ENCODE assay signal across 19 cellular contexts in genomic region chr3:98985406-98985805, GRCh38.
DNase-seq lines count a peak whose midpoint lies in the region; ATAC-seq and TF ChIP-seq lines count a peak whose summit lies in the region.
"Had no signal": no experiment of that assay in that cellular context is flagged by ENCODE, and none has a peak within 500 bp of the region (broad histone marks: within the 10 kb centered on the region; RNA-seq: fewer than 3 reads in every experiment).

No MANE protein-coding gene starts in this region.

- BruUV-seq in Caco-2 (replicated peaks; lab: Mats Ljungman, UMichigan): no TSS peak

- H3K9me3 ChIP-seq in upper lobe of right lung (no peaks in the 10 kb centered on the region), Caco-2 (no peaks in the 10 kb centered on the region)
- H3K9me3 ChIP-seq: neutrophil had no signal

- peaks cover 6% of the 10 kb centered on the region for H3K4me1 ChIP-seq in upper lobe of right lung
- peaks cover 14% of the 10 kb centered on the region for H3K4me1 ChIP-seq in Caco-2

- peak overlapping the region; percentile 33 for H3K27ac ChIP-seq in upper lobe of right lung
- H3K27ac ChIP-seq: neutrophil, skin epidermis had no signal

- no peaks in the 10 kb centered on the region for H3K9me3 Mint-ChIP-seq in Caco-2 (ENCODE audit: unreplicated experiment)
- H3K9me3 Mint-ChIP-seq: activated naive CD4-positive, alpha-beta T cell treated with anti-CD3 and anti-CD28 coated beads, Interleukin-2, amount 50 U/mL, for 24 hours; GM23338; WTC11 had no signal

- no peaks in the 10 kb centered on the region for H3K27me3 Mint-ChIP-seq in Caco-2 (ENCODE audit: insufficient read depth, unreplicated experiment)

- H3K4me1 Mint-ChIP-seq in Caco-2 (ENCODE audit: low read depth, unreplicated experiment): peaks cover 7% of the 10 kb centered on the region
- H3K4me1 Mint-ChIP-seq: activated naive CD4-positive, alpha-beta T cell treated with anti-CD3 and anti-CD28 coated beads, Interleukin-2, amount 50 U/mL, for 24 hours; CD8-positive, alpha-beta memory T cell had no signal

- no peaks in the 10 kb centered on the region for H3K36me3 ChIP-seq in kidney epithelial cell (ENCODE audit: control insufficient read depth, insufficient read depth, low read length)
- no peaks in the 10 kb centered on the region for H3K36me3 ChIP-seq in upper lobe of right lung
- no peaks in the 10 kb centered on the region for H3K36me3 ChIP-seq in Caco-2 (ENCODE audit: control insufficient read depth, insufficient read depth, low read length)
- H3K36me3 ChIP-seq: neutrophil had no signal

- CTCF ChIA-PET in Caco-2 (lab: Charles Lee): no interaction called here

- H3K36me3 Mint-ChIP-seq in Caco-2 (ENCODE audit: insufficient read depth, unreplicated experiment): no peaks in the 10 kb centered on the region
- H3K36me3 Mint-ChIP-seq: activated naive CD4-positive, alpha-beta T cell treated with anti-CD3 and anti-CD28 coated beads, Interleukin-2, amount 50 U/mL, for 24 hours; CD8-positive, alpha-beta memory T cell; WTC11 had no signal

- H3K27me3 ChIP-seq in kidney epithelial cell (ENCODE audit: control insufficient read depth, insufficient read depth, low read length) (no peaks in the 10 kb centered on the region), upper lobe of right lung (no peaks in the 10 kb centered on the region), Caco-2 (replicated peaks; ENCODE audit: control insufficient read depth, insufficient read depth, low read length) (no peaks in the 10 kb centered on the region)
- H3K27me3 ChIP-seq: neutrophil had no signal

- peak; percentile 4 for TF ChIP-seq CTCF in kidney epithelial cell (IDR thresholded peaks at IDR 0.05; ENCODE audit: insufficient read depth, low read length, poor library complexity, severe bottlenecking)
- TF ChIP-seq CTCF in upper lobe of right lung (IDR thresholded peaks at IDR 0.05): peak; percentile 6
- no peak for TF ChIP-seq CTCF in Caco-2 (IDR thresholded peaks at IDR 0.05; ENCODE audit: insufficient read depth in 1 of 2, low read depth in 1 of 2, low read length in 1 of 2, severe bottlenecking in 1 of 2, unreplicated experiment in 1 of 2)

- POLR2A ChIA-PET in Caco-2 (lab: Charles Lee): no interaction called here

- peak overlapping the region; percentile 53 for H3K4me3 ChIP-seq in kidney epithelial cell (ENCODE audit: low read depth, low read length)
- no peak overlapping the region for H3K4me3 ChIP-seq in upper lobe of right lung
- no peak overlapping the region for H3K4me3 ChIP-seq in Caco-2 (ENCODE audit: low read depth, low read length)
- H3K4me3 ChIP-seq: GM23338, skin epidermis had no signal

- ATAC-seq in Right ventricle myocardium superior (ENCODE audit: poor library complexity) (peak; percentile 57), upper lobe of right lung (peak; percentile 75)

- H3K4me3 Mint-ChIP-seq in Caco-2 (ENCODE audit: unreplicated experiment): no peak overlapping the region
- H3K4me3 Mint-ChIP-seq: activated naive CD4-positive, alpha-beta T cell treated with anti-CD3 and anti-CD28 coated beads, Interleukin-2, amount 50 U/mL, for 24 hours; CD8-positive, alpha-beta memory T cell; GM23338; WTC11 had no signal

- DNase-seq in Right ventricle myocardium superior (no peak), cardiac septum (ENCODE audit: low spot score) (no peak), dermis blood vessel endothelial cell (peak; percentile 55), kidney epithelial cell (ENCODE audit: low read depth) (no peak), upper lobe of right lung (no peak), Caco-2 (no peak), DMS114 treated with DMSO at 0.1 percent for 48 hours (lab: John Stamatoyannopoulos, UW; ENCODE audit: unreplicated experiment) (no peak)
- no peak for DNase-seq in activated CD4-positive, CD25-positive, alpha-beta regulatory T cell treated with anti-CD3 and anti-CD28 coated beads, Interleukin-2, amount 50 U/mL, for 72 hours
- DNase-seq: CD8-positive, alpha-beta memory T cell; central memory CD4-positive, alpha-beta T cell; hippocampal formation; NCI-H1092; NCI-H2171 treated with DMSO at 0.1 percent for 48 hours; stimulated activated naive CD4-positive, alpha-beta T cell had no signal

- intact Hi-C loops in Right ventricle myocardium superior (cut with DNase I) (no loop called here), cardiac septum (cut with DNase I) (no loop called here), upper lobe of right lung (cut with DNase I) (no loop called here), Caco-2 (cut with micrococcal nuclease; ENCODE audit: unreplicated experiment) (no loop called here)

- H3K27ac Mint-ChIP-seq in Caco-2 (ENCODE audit: unreplicated experiment): no peak overlapping the region
- H3K27ac Mint-ChIP-seq: activated naive CD4-positive, alpha-beta T cell treated with anti-CD3 and anti-CD28 coated beads, Interleukin-2, amount 50 U/mL, for 24 hours; CD8-positive, alpha-beta memory T cell; GM23338; WTC11 had no signal

Comparison
In these comparisons a context has a peak if more than half of its experiments do, and no peak if none do; other contexts are left out.
1. CTCF ChIP-seq: peak in kidney epithelial cell (single experiment) and upper lobe of right lung (single experiment); none in Caco-2 (0 of 2).